ENCODE assay signal across 1 cellular context in the genomic region with DNA sequence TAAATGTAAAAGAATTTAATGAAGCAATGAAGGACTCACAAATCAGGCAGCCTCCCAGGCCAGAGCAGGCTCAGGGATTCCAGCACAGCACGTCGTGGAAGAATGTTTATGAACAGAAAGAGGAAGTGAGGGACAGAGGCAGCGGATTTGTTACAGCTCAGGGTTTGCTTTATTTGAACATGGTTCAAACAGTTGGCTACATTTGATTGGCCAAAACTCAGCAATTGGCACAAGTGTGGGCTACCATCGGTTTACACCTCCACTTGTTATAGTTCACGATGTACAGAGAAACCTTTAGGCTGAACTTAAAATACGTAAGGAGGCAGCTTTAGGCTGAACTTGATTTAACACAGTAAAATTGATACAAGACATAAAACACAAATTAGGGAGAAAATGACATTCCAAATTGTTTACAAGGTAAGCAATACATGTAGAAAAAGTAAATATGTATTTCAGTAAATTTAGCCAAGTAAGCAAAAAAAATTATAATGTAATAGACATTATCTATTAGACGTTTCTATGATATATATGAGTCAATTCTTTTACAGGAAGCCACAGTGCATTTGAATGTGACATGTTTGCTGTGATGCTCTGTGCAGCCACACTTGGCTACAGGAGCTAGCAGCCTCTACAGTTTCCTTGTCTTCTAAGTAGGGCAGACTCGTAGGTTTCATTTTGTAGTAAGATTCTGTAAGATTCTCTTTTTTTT.
TF ChIP-seq lines count a peak whose summit lies in the region.

No MANE protein-coding gene starts in this region.

TF ChIP-seq in K562, 482 proteins besides CTCF, POLR2A, EP300 and RAD21 (continued from another document and continues in another):
- TF ChIP-seq, protein P1, sequence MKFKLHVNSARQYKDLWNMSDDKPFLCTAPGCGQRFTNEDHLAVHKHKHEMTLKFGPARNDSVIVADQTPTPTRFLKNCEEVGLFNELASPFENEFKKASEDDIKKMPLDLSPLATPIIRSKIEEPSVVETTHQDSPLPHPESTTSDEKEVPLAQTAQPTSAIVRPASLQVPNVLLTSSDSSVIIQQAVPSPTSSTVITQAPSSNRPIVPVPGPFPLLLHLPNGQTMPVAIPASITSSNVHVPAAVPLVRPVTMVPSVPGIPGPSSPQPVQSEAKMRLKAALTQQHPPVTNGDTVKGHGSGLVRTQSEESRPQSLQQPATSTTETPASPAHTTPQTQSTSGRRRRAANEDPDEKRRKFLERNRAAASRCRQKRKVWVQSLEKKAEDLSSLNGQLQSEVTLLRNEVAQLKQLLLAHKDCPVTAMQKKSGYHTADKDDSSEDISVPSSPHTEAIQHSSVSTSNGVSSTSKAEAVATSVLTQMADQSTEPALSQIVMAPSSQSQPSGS (CRISPR knock-in tag; IDR thresholded peaks at IDR 0.05): no peak
- TF ChIP-seq ZNF584 (CRISPR knock-in tag; IDR thresholded peaks at IDR 0.05; ENCODE audit: low read depth) (peak; percentile 17; the same call in 1 of the 2 replicates), ZSCAN29 (IDR thresholded peaks at IDR 0.05) (no peak), FOS (IDR thresholded peaks at IDR 0.05; ENCODE audit: extremely low read depth, insufficient read length) (no peak), CHD2 (IDR thresholded peaks at IDR 0.05; ENCODE audit: low read depth, low read length) (no peak), ZFPM2 (CRISPR knock-in tag; IDR thresholded peaks at IDR 0.05) (0 out of 2 replicates have a peak, but pooled peaks have one; percentile 51), MYC (IDR thresholded peaks at IDR 0.05; ENCODE audit: low read depth, low read length) (no peak), MYC (CRISPR knock-in tag; IDR thresholded peaks at IDR 0.05; ENCODE audit: borderline replicate concordance, low read depth) (no peak), NFYB (IDR thresholded peaks at IDR 0.05; ENCODE audit: extremely low read depth, insufficient read length) (peak; percentile 40), SMAD3 (CRISPR knock-in tag; conservative IDR thresholded peaks at IDR 0.05) (peak; percentile 66; the same call in 1 of the 2 replicates), HMG20A (CRISPR knock-in tag; conservative IDR thresholded peaks at IDR 0.05) (no peak), GABPB2 (CRISPR knock-in tag; conservative IDR thresholded peaks at IDR 0.05) (no peak), ELK3 (CRISPR knock-in tag; IDR thresholded peaks at IDR 0.05) (peak; percentile 78; the same call in 1 of the 2 replicates), POLR2G (IDR thresholded peaks at IDR 0.05; ENCODE audit: low read depth, low read length) (no peak), WHSC1 (IDR thresholded peaks at IDR 0.05; ENCODE audit: low read length) (no peak), CXXC5 (CRISPR knock-in tag; IDR thresholded peaks at IDR 0.05) (peak; percentile 49; the same call in 1 of the 2 replicates), TCFL5 (CRISPR knock-in tag; conservative IDR thresholded peaks at IDR 0.05) (no peak), C11orf30 (IDR thresholded peaks at IDR 0.05; ENCODE audit: low read depth) (peak; percentile 98), ZNF436 (CRISPR knock-in tag; IDR thresholded peaks at IDR 0.05) (no peak), TFAM (CRISPR knock-in tag; conservative IDR thresholded peaks at IDR 0.05) (no peak), U2AF1 (optimal IDR thresholded peaks at IDR 0.05; ENCODE audit: low read depth, low read length) (no peak), ARNT (IDR thresholded peaks at IDR 0.05) (no peak), RFX7 (CRISPR knock-in tag; IDR thresholded peaks at IDR 0.05) (no peak), MYNN (IDR thresholded peaks at IDR 0.05) (no peak), MYNN (CRISPR knock-in tag; IDR thresholded peaks at IDR 0.05) (no peak), GATAD2B (IDR thresholded peaks at IDR 0.05; ENCODE audit: borderline replicate concordance) (no peak), SNIP1 (IDR thresholded peaks at IDR 0.05; ENCODE audit: low read depth) (no peak), LARP7 (IDR thresholded peaks at IDR 0.05) (no peak)
- TF ChIP-seq, protein P2, sequence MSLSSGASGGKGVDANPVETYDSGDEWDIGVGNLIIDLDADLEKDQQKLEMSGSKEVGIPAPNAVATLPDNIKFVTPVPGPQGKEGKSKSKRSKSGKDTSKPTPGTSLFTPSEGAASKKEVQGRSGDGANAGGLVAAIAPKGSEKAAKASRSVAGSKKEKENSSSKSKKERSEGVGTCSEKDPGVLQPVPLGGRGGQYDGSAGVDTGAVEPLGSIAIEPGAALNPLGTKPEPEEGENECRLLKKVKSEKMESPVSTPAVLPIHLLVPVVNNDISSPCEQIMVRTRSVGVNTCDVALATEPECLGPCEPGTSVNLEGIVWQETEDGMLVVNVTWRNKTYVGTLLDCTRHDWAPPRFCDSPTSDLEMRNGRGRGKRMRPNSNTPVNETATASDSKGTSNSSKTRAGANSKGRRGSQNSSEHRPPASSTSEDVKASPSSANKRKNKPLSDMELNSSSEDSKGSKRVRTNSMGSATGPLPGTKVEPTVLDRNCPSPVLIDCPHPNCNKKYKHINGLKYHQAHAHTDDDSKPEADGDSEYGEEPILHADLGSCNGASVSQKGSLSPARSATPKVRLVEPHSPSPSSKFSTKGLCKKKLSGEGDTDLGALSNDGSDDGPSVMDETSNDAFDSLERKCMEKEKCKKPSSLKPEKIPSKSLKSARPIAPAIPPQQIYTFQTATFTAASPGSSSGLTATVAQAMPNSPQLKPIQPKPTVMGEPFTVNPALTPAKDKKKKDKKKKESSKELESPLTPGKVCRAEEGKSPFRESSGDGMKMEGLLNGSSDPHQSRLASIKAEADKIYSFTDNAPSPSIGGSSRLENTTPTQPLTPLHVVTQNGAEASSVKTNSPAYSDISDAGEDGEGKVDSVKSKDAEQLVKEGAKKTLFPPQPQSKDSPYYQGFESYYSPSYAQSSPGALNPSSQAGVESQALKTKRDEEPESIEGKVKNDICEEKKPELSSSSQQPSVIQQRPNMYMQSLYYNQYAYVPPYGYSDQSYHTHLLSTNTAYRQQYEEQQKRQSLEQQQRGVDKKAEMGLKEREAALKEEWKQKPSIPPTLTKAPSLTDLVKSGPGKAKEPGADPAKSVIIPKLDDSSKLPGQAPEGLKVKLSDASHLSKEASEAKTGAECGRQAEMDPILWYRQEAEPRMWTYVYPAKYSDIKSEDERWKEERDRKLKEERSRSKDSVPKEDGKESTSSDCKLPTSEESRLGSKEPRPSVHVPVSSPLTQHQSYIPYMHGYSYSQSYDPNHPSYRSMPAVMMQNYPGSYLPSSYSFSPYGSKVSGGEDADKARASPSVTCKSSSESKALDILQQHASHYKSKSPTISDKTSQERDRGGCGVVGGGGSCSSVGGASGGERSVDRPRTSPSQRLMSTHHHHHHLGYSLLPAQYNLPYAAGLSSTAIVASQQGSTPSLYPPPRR (CRISPR knock-in tag; IDR thresholded peaks at IDR 0.05; ENCODE audit: borderline replicate concordance): no peak
- TF ChIP-seq, protein P3, sequence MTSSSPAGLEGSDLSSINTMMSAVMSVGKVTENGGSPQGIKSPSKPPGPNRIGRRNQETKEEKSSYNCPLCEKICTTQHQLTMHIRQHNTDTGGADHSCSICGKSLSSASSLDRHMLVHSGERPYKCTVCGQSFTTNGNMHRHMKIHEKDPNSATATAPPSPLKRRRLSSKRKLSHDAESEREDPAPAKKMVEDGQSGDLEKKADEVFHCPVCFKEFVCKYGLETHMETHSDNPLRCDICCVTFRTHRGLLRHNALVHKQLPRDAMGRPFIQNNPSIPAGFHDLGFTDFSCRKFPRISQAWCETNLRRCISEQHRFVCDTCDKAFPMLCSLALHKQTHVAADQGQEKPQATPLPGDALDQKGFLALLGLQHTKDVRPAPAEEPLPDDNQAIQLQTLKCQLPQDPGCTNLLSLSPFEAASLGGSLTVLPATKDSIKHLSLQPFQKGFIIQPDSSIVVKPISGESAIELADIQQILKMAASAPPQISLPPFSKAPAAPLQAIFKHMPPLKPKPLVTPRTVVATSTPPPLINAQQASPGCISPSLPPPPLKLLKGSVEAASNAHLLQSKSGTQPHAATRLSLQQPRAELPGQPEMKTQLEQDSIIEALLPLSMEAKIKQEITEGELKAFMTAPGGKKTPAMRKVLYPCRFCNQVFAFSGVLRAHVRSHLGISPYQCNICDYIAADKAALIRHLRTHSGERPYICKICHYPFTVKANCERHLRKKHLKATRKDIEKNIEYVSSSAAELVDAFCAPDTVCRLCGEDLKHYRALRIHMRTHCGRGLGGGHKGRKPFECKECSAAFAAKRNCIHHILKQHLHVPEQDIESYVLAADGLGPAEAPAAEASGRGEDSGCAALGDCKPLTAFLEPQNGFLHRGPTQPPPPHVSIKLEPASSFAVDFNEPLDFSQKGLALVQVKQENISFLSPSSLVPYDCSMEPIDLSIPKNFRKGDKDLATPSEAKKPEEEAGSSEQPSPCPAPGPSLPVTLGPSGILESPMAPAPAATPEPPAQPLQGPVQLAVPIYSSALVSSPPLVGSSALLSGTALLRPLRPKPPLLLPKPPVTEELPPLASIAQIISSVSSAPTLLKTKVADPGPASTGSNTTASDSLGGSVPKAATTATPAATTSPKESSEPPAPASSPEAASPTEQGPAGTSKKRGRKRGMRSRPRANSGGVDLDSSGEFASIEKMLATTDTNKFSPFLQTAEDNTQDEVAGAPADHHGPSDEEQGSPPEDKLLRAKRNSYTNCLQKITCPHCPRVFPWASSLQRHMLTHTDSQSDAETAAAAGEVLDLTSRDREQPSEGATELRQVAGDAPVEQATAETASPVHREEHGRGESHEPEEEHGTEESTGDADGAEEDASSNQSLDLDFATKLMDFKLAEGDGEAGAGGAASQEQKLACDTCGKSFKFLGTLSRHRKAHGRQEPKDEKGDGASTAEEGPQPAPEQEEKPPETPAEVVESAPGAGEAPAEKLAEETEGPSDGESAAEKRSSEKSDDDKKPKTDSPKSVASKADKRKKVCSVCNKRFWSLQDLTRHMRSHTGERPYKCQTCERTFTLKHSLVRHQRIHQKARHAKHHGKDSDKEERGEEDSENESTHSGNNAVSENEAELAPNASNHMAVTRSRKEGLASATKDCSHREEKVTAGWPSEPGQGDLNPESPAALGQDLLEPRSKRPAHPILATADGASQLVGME (CRISPR knock-in tag; IDR thresholded peaks at IDR 0.05): 0 out of 2 replicates have a peak, but pooled peaks have one; percentile 42
- TF ChIP-seq, protein P4, sequence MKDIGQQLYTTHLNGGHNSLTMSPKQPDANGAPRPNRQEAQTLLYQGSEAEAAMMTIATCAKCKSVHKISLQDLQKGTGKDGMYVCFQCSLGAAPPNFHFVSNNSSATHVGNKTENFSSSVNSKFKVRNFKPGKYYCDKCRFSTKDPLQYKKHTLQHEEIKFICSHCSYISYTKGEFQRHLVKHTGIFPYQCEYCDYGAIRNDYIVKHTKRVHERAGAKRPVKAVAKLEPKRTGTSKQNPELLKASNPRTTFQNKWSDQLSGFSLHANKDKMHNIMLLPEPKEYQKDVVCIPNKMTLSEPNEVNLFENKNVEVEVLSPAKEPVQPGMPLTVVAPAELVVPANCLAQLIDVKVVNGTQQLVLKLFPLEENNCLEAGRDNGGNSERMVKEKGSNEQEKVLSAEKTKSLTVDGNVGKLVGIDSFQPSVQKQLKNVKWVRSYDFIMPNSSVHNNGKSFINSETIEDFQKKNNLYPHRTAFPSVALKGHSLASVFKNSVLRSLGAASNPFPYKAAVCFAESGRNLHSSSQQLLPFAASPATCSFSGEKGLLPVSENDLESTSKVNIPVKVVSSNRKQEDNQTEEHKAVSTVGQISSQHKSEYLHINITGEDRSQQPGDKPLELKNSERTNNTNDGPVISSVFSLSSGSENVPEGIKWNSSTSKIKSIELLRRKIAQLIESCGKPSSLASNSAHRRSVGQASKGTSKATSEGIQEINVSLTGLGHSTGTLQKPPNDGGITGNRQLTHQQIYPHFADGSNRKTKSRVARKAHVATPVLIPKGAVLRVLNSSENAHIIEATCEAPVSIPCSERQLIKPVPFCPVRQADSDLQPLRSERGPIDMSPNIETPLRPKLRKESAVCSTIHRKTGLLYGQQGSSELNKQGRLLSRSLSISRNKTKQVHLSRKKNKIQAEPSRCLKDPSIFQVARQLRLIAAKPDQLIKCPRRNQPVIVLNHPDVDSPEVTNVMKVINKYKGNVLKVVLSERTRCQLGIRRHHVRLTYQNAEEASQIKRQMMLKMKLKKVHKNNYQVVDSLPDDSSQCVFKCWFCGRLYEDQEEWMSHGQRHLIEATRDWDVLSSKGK (CRISPR knock-in tag; IDR thresholded peaks at IDR 0.05): no peak
- TF ChIP-seq, protein P5, sequence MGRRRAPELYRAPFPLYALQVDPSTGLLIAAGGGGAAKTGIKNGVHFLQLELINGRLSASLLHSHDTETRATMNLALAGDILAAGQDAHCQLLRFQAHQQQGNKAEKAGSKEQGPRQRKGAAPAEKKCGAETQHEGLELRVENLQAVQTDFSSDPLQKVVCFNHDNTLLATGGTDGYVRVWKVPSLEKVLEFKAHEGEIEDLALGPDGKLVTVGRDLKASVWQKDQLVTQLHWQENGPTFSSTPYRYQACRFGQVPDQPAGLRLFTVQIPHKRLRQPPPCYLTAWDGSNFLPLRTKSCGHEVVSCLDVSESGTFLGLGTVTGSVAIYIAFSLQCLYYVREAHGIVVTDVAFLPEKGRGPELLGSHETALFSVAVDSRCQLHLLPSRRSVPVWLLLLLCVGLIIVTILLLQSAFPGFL (CRISPR knock-in tag; IDR thresholded peaks at IDR 0.05): no peak
- TF ChIP-seq, protein P6, sequence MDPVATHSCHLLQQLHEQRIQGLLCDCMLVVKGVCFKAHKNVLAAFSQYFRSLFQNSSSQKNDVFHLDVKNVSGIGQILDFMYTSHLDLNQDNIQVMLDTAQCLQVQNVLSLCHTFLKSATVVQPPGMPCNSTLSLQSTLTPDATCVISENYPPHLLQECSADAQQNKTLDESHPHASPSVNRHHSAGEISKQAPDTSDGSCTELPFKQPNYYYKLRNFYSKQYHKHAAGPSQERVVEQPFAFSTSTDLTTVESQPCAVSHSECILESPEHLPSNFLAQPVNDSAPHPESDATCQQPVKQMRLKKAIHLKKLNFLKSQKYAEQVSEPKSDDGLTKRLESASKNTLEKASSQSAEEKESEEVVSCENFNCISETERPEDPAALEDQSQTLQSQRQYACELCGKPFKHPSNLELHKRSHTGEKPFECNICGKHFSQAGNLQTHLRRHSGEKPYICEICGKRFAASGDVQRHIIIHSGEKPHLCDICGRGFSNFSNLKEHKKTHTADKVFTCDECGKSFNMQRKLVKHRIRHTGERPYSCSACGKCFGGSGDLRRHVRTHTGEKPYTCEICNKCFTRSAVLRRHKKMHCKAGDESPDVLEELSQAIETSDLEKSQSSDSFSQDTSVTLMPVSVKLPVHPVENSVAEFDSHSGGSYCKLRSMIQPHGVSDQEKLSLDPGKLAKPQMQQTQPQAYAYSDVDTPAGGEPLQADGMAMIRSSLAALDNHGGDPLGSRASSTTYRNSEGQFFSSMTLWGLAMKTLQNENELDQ (CRISPR knock-in tag; IDR thresholded peaks at IDR 0.05; ENCODE audit: borderline replicate concordance): no peak
- TF ChIP-seq, protein P7, sequence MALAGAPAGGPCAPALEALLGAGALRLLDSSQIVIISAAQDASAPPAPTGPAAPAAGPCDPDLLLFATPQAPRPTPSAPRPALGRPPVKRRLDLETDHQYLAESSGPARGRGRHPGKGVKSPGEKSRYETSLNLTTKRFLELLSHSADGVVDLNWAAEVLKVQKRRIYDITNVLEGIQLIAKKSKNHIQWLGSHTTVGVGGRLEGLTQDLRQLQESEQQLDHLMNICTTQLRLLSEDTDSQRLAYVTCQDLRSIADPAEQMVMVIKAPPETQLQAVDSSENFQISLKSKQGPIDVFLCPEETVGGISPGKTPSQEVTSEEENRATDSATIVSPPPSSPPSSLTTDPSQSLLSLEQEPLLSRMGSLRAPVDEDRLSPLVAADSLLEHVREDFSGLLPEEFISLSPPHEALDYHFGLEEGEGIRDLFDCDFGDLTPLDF (CRISPR knock-in tag; IDR thresholded peaks at IDR 0.05): no peak
